In the genomic region with DNA sequence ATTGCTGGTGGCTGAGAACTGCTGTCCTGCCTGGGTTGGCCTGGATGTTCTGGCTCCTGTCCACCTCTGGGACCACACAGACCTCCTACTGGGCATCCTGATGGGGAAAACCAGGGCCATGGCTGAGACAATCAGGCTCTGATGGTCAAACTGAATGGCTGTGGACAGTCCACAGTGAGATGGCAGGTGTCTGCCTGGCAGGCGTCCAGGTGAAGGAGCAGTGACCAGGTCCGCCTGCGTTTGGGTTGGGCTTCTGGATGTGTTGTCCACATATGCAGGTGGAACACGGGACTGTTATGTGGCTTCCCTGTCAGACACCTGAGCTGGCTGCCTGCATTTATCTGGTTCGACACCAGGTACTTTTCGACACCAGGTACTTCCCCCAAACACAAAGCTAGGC, we compare ENCODE assay signal across 26 cellular contexts.
"Had no signal": no experiment of that assay in that cellular context is flagged by ENCODE, and none has a peak within 500 bp of the region (broad histone marks: within the 10 kb centered on the region; RNA-seq: fewer than 3 reads in every experiment).

No MANE protein-coding gene starts in this region.

- H3K4me3 Mint-ChIP-seq: activated CD4-positive, alpha-beta T cell treated with anti-CD3 and anti-CD28 coated beads, Interleukin-2, amount 10 ng/mL, durations not matched to agents 24 days and 14 days; activated CD8-positive, alpha-beta T cell treated with anti-CD3 and anti-CD28 coated beads, Interleukin-2, amount 10 ng/mL, durations not matched to agents 7 days and 5 days; activated naive CD4-positive, alpha-beta T cell treated with anti-CD3 and anti-CD28 coated beads, Interleukin-2, amount 50 U/mL, for 24 hours; activated naive CD8-positive, alpha-beta T cell treated with anti-CD3 and anti-CD28 coated beads, Interleukin-2, amount 10 ng/mL, durations not matched to agents 7 days and 5 days; activated T-cell treated with anti-CD3 and anti-CD28 coated beads, Interleukin-2, amount 50 U/mL, for 24 hours; central memory CD8-positive, alpha-beta T cell had no signal

- H3K27me3 ChIP-seq: ascending aorta, cardiac muscle cell, SJCRH30 had no signal

- H3K27ac Mint-ChIP-seq: activated CD4-positive, alpha-beta T cell treated with anti-CD3 and anti-CD28 coated beads, Interleukin-2, amount 10 ng/mL, durations not matched to agents 24 days and 14 days; activated CD8-positive, alpha-beta T cell treated with anti-CD3 and anti-CD28 coated beads, Interleukin-2, amount 10 ng/mL, durations not matched to agents 7 days and 5 days; activated naive CD4-positive, alpha-beta T cell treated with anti-CD3 and anti-CD28 coated beads, Interleukin-2, amount 50 U/mL, for 24 hours; activated naive CD8-positive, alpha-beta T cell treated with anti-CD3 and anti-CD28 coated beads, Interleukin-2, amount 10 ng/mL, durations not matched to agents 7 days and 5 days; activated T-cell treated with anti-CD3 and anti-CD28 coated beads, Interleukin-2, amount 50 U/mL, for 24 hours; activated T-helper 2 cell treated with anti-CD3 and anti-CD28 coated beads, Interferon-gamma antibody, Interleukin-2, Interleukin-4, amounts not matched to agents 10 μg/mL and 5 μg/mL and 100 μg/mL, durations not matched to agents 14 hours and 24 hours and 36 hours had no signal

- H3K36me3 Mint-ChIP-seq: activated naive CD4-positive, alpha-beta T cell treated with anti-CD3 and anti-CD28 coated beads, Interleukin-2, amount 50 U/mL, for 24 hours; activated naive CD8-positive, alpha-beta T cell treated with anti-CD3 and anti-CD28 coated beads, Interleukin-2, amount 10 ng/mL, durations not matched to agents 7 days and 5 days had no signal

- H3K4me1 ChIP-seq: ascending aorta, SJCRH30 had no signal

- H3K9me3 ChIP-seq: ascending aorta, SJCRH30 had no signal

- H3K4me1 Mint-ChIP-seq: activated CD4-positive, alpha-beta T cell treated with anti-CD3 and anti-CD28 coated beads, Interleukin-2, amount 10 ng/mL, durations not matched to agents 24 days and 14 days; activated naive CD4-positive, alpha-beta T cell treated with anti-CD3 and anti-CD28 coated beads, Interleukin-2, amount 50 U/mL, for 24 hours; central memory CD8-positive, alpha-beta T cell had no signal

- H3K9me3 Mint-ChIP-seq: activated CD4-positive, alpha-beta T cell treated with anti-CD3 and anti-CD28 coated beads, Interleukin-2, amount 10 ng/mL, durations not matched to agents 24 days and 14 days; activated naive CD4-positive, alpha-beta T cell treated with anti-CD3 and anti-CD28 coated beads, Interleukin-2, amount 50 U/mL, for 24 hours; central memory CD8-positive, alpha-beta T cell had no signal

- H3K27me3 Mint-ChIP-seq: activated CD4-positive, alpha-beta T cell treated with anti-CD3 and anti-CD28 coated beads, Interleukin-2, amount 10 ng/mL, durations not matched to agents 24 days and 14 days; activated naive CD8-positive, alpha-beta T cell treated with anti-CD3 and anti-CD28 coated beads, Interleukin-2, amount 10 ng/mL, durations not matched to agents 7 days and 5 days; central memory CD8-positive, alpha-beta T cell had no signal

- H3K36me3 ChIP-seq: ascending aorta, cardiac muscle cell, SJCRH30, WERI-Rb-1 had no signal

- H3K27ac ChIP-seq: ascending aorta, cardiac muscle cell, SJCRH30, SK-N-MC, WERI-Rb-1 had no signal

- H3K4me3 ChIP-seq: ascending aorta, cardiac muscle cell, SJCRH30, SK-N-MC had no signal

- DNase-seq: activated CD4-positive, alpha-beta T cell treated with anti-CD3 and anti-CD28 coated beads, Interleukin-2, amount 10 ng/mL, durations not matched to agents 24 days and 14 days; activated CD4-positive, alpha-beta T cell treated with anti-CD3 and anti-CD28 coated beads, Interleukin-2, amount 50 U/mL, for 48 hours; activated CD4-positive, CD25-positive, alpha-beta regulatory T cell; activated CD8-positive, alpha-beta T cell treated with anti-CD3 and anti-CD28 coated beads, Interleukin-2, amount 10 ng/mL, durations not matched to agents 7 days and 5 days; activated gamma-delta T cell; activated naive CD4-positive, alpha-beta T cell treated with Interleukin-2 at 50 U/mL for 16 hours; activated naive CD8-positive, alpha-beta T cell treated with anti-CD3 and anti-CD28 coated beads, Interleukin-2, amount 10 ng/mL, durations not matched to agents 7 days and 5 days; activated T-cell treated with anti-CD3 and anti-CD28 coated beads, Interleukin-2, amount 50 U/mL, for 24 hours; amygdala; NCI-H1105; NCI-H1417 treated with DMSO at 0.1 percent for 48 hours; NCI-H1694 treated with DMSO at 0.1 percent for 48 hours; NCI-H2029; NCI-H345; NCI-H524 treated with DMSO at 0.1 percent for 48 hours; OCI-M1; SHP77; SJCRH30; T1000; WERI-Rb-1 had no signal
